17 cellular contexts compared by ENCODE assay signal in genomic region chr12:129659927-129660326, GRCh38.
DNase-seq lines count a peak whose midpoint lies in the region; TF ChIP-seq lines count a peak whose summit lies in the region.
"Had no signal": no experiment of that assay in that cellular context is flagged by ENCODE, and none has a peak within 500 bp of the region (broad histone marks: within the 10 kb centered on the region; RNA-seq: fewer than 3 reads in every experiment).

No MANE protein-coding gene starts in this region.

- no peak overlapping the region for H3K27ac Mint-ChIP-seq in HFFc6
- H3K27ac Mint-ChIP-seq: activated CD4-positive, alpha-beta T cell treated with anti-CD3 and anti-CD28 coated beads, Interleukin-2, amount 10 ng/mL, durations not matched to agents 7 days and 5 days; activated T-cell treated with anti-CD3 and anti-CD28 coated beads, Interleukin-2, amount 50 U/mL, for 72 hours; naive B cell had no signal

- intact Hi-C loops in posterior cingulate gyrus (cut with DNase I): loop anchor here (2.0 kb wide), 1 partner anchor 67 kb away; no protein-coding TSS in a partner anchor

- H3K4me1 Mint-ChIP-seq in HFFc6 (ENCODE audit: low read depth): no peaks in the 10 kb centered on the region
- H3K4me1 Mint-ChIP-seq: activated CD4-positive, alpha-beta T cell treated with anti-CD3 and anti-CD28 coated beads, Interleukin-2, amount 10 ng/mL, durations not matched to agents 7 days and 5 days; naive B cell had no signal

- H3K27ac ChIP-seq in epithelial cell of prostate: peak overlapping the region; percentile 39
- H3K27ac ChIP-seq: BLaER1, sigmoid colon had no signal

- peaks cover 48% of the 10 kb centered on the region for H3K9me3 Mint-ChIP-seq in HFFc6

- TF ChIP-seq CTCF in HFFc6 (IDR thresholded peaks at IDR 0.05): no peak

- DNase-seq in HFFc6 (peak; percentile 39), RKO (ENCODE audit: low spot score) (peak; percentile 30), epithelial cell of prostate (ENCODE audit: low read depth, low spot score) (no peak), non-pigmented ciliary epithelial cell (ENCODE audit: low read depth) (peak; percentile 74), NCI-H446 treated with DMSO at 0.1 percent for 48 hours (lab: John Stamatoyannopoulos, UW) (no peak), cerebellum (ENCODE audit: low spot score) (no peak), posterior cingulate gyrus (no peak)
- DNase-seq in stimulated activated CD8-positive, alpha-beta memory T cell treated with anti-CD3 and anti-CD28 coated beads, Interleukin-4, amount 100 ng/mL, for 48 hours: no peak
- DNase-seq: activated CD4-positive, alpha-beta T cell treated with anti-CD3 and anti-CD28 coated beads, Interleukin-2, amount 10 ng/mL, durations not matched to agents 7 days and 5 days; activated T-cell treated with anti-CD3 and anti-CD28 coated beads, Interleukin-2, amount 50 U/mL, for 72 hours; EL; Karpas-422; naive B cell; NCI-H2171 treated with DMSO at 0.1 percent for 48 hours; sigmoid colon; T-helper 1 cell had no signal

- H3K36me3 Mint-ChIP-seq in HFFc6 (ENCODE audit: low read depth): no peaks in the 10 kb centered on the region
- H3K36me3 Mint-ChIP-seq: naive B cell had no signal

- H3K27me3 Mint-ChIP-seq in HFFc6 (ENCODE audit: insufficient read depth): no peaks in the 10 kb centered on the region
- H3K27me3 Mint-ChIP-seq: activated CD4-positive, alpha-beta T cell treated with anti-CD3 and anti-CD28 coated beads, Interleukin-2, amount 10 ng/mL, durations not matched to agents 7 days and 5 days had no signal

- no peak overlapping the region for H3K4me3 Mint-ChIP-seq in HFFc6
- H3K4me3 Mint-ChIP-seq: activated CD4-positive, alpha-beta T cell treated with anti-CD3 and anti-CD28 coated beads, Interleukin-2, amount 10 ng/mL, durations not matched to agents 7 days and 5 days; activated T-cell treated with anti-CD3 and anti-CD28 coated beads, Interleukin-2, amount 50 U/mL, for 72 hours; naive B cell had no signal

Comparison
In these comparisons a context has a peak if more than half of its experiments do, and no peak if none do; other contexts are left out.
1. DNase-seq: peak in HFFc6 (single experiment), RKO (single experiment) and non-pigmented ciliary epithelial cell (single experiment); none in epithelial cell of prostate (single experiment), stimulated activated CD8-positive, alpha-beta memory T cell treated with anti-CD3 and anti-CD28 coated beads, Interleukin-4, amount 100 ng/mL, for 48 hours (single experiment), NCI-H446 treated with DMSO at 0.1 percent for 48 hours (single experiment), cerebellum (single experiment) and posterior cingulate gyrus (0 of 10).